Comparison of ENCODE assay signal across 17 cellular contexts in the genomic region with DNA sequence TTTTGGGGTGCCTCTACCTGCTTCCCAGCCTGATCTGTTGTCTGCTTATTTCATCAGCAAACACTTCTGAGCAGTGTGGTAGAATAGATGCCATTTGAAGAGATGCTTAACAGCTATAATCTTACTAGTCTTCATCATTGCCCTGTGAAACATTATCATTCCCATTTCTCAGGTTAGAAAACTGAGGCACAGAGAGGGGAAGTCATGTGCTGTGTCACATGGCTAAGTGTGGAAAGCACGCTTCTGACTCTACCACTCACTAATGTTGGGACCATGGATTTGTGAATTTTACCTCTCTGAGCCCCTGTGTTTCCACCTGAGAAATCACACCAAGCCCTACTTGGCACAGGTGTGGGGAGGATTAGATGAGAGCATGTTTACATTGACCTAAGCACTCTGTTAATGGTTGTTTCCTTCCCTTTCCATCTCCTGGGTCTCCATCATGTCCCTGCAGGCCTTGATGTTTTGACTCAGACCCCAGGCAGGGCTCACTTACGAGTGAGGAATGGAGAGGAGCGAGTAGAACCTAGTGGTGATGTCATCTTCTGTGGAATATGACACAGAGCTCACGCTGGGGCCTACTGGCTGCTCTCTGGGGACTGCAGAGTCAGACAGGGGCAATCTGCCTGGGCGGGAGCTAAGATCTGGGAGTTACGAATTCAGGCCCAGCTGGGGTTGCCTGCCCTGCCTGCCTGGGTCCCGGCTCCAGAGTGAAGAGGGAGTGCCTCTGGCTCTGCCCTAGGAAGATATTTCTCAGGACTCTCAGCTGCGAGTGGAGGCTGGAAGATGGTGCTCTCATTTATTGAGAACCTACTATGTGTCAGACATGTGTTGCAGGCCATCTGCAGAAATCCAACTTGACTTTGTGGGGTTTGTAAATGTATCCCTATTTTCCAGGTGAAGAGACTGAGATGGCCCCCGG.
DNase-seq lines count a peak whose midpoint lies in the region; ATAC-seq and TF ChIP-seq lines count a peak whose summit lies in the region.
"Had no signal": no experiment of that assay in that cellular context is flagged by ENCODE, and none has a peak within 500 bp of the region (broad histone marks: within the 10 kb centered on the region; RNA-seq: fewer than 3 reads in every experiment).

No MANE protein-coding gene starts in this region.

- H3K9me3 ChIP-seq in BLaER1 = no peaks in the 10 kb centered on the region
- H3K9me3 ChIP-seq in HEK293 (ENCODE audit: control insufficient read depth, insufficient read depth, low read depth, low read length) = no peaks in the 10 kb centered on the region
- H3K9me3 ChIP-seq in gastroesophageal sphincter = no peaks in the 10 kb centered on the region
- H3K9me3 ChIP-seq: thyroid gland had no signal

- H3K4me1 ChIP-seq in BLaER1 (peaks cover 38% of the 10 kb centered on the region), HEK293 (ENCODE audit: control insufficient read depth, insufficient read depth, low read length) (no peaks in the 10 kb centered on the region; the same call in 1 of the 2 replicates), gastroesophageal sphincter (no peaks in the 10 kb centered on the region)
- H3K4me1 ChIP-seq: thyroid gland had no signal

- H3K4me3 ChIP-seq in BLaER1 (no peak overlapping the region), HEK293 (ENCODE audit: low read depth, low read length) (no peak overlapping the region), gastroesophageal sphincter (no peak overlapping the region)
- H3K4me3 ChIP-seq: hepatocyte, thyroid gland had no signal

- H3K9ac ChIP-seq in BLaER1 = no peak overlapping the region

- CTCF ChIA-PET in HEK293 (lab: Yijun Ruan, JAX) = interaction anchor here (1.0 kb wide), 1 partner anchor 62 kb away, joined by 3 read pairs; no protein-coding TSS in a partner anchor

- POLR2A ChIA-PET in HEK293 (lab: Yijun Ruan, JAX) = interaction anchor here (1.0 to 1.1 kb wide), 2 partner anchors 11 to 28 kb away, joined by 3 read pairs; no protein-coding TSS in a partner anchor

- WGBS in gastroesophageal sphincter (ENCODE audit: low coverage in 1 of 2), 2 donors = 31 to 52% methylated on average over 3 to 4 of the region's 9 CpGs

- H3K4me2 ChIP-seq in BLaER1 = peak overlapping the region; percentile 10; the same call in 1 of the 2 replicates
- H3K4me2 ChIP-seq: hepatocyte had no signal

- H4K20me1 ChIP-seq in BLaER1 = no peaks in the 10 kb centered on the region

- H3K27ac ChIP-seq in BLaER1 (no peak overlapping the region), HEK293 (ENCODE audit: extremely low read depth, low read depth, low read length) (no peak overlapping the region), gastroesophageal sphincter (no peak overlapping the region)
- H3K27ac ChIP-seq: hepatocyte, thyroid gland had no signal

- H3K36me3 ChIP-seq in BLaER1 = no peaks in the 10 kb centered on the region
- no peaks in the 10 kb centered on the region for H3K36me3 ChIP-seq in HEK293 (ENCODE audit: control insufficient read depth in 2 of 2, insufficient read depth in 1 of 2, low read length in 2 of 2)
- no peaks in the 10 kb centered on the region for H3K36me3 ChIP-seq in gastroesophageal sphincter
- H3K36me3 ChIP-seq: thyroid gland had no signal

- TF ChIP-seq EP300 in gastroesophageal sphincter (IDR thresholded peaks at IDR 0.05) = no peak

- DNase-seq in RKO (ENCODE audit: low spot score) (peak; percentile 65), hepatic stellate cell (ENCODE audit: low spot score) (peak; percentile 41)
- DNase-seq: activated CD4-positive, alpha-beta T cell treated with anti-CD3 and anti-CD28 coated beads, Interleukin-2, amount 50 U/mL, for 1 hour; activated T-cell treated with anti-CD3 and anti-CD28 coated beads, Interleukin-2, amount 50 U/mL, for 72 hours; CD4-positive, alpha-beta memory T cell; left ventricle myocardium superior; naive thymus-derived CD4-positive, alpha-beta T cell; NCI-H748 treated with DMSO at 0.1 percent for 48 hours; Right ventricle myocardium superior; stimulated activated CD4-positive, alpha-beta T cell treated with anti-CD3 and anti-CD28 coated beads, Interleukin-1b, Interleukin-23, amount 100 ng/mL, for 48 hours; thyroid gland had no signal

- ATAC-seq in GM18519 (IDR thresholded peaks at IDR 0.05; ENCODE audit: low FRiP score, unreplicated experiment) (no peak), gastroesophageal sphincter (no peak), GM19395 (IDR thresholded peaks at IDR 0.05; ENCODE audit: unreplicated experiment) (no peak)
- ATAC-seq: left ventricle myocardium superior; naive thymus-derived CD4-positive, alpha-beta T cell had no signal

- no peak for TF ChIP-seq CTCF in HEK293 (tag by site-specific recombination; IDR thresholded peaks at IDR 0.05)
- no peak for TF ChIP-seq CTCF in gastroesophageal sphincter (IDR thresholded peaks at IDR 0.05)

- no peaks in the 10 kb centered on the region for H3K27me3 ChIP-seq in BLaER1
- peaks cover 92% of the 10 kb centered on the region for H3K27me3 ChIP-seq in gastroesophageal sphincter
- H3K27me3 ChIP-seq: thyroid gland had no signal

- TF ChIP-seq POLR2A in gastroesophageal sphincter (IDR thresholded peaks at IDR 0.05) = no peak

TF ChIP-seq in HEK293, 187 proteins besides CTCF, POLR2A, EP300 and RAD21 (continues in another document):
- TF ChIP-seq ZNF830 (tag by site-specific recombination; IDR thresholded peaks at IDR 0.05; ENCODE audit: low read depth) (no peak), ZNF2 (tag by site-specific recombination; IDR thresholded peaks at IDR 0.05) (no peak), ZNF138 (tag by site-specific recombination; IDR thresholded peaks at IDR 0.05; ENCODE audit: borderline replicate concordance) (no peak), ZNF777 (tag by site-specific recombination; IDR thresholded peaks at IDR 0.05; ENCODE audit: borderline replicate concordance) (no peak), ZNF558 (tag by site-specific recombination; IDR thresholded peaks at IDR 0.05) (no peak; the same call in 1 of the 2 replicates), ZNF561 (tag by site-specific recombination; IDR thresholded peaks at IDR 0.05; ENCODE audit: borderline replicate concordance) (0 out of 2 replicates have a peak, but pooled peaks have one; percentile 31), WT1 (tag by site-specific recombination; IDR thresholded peaks at IDR 0.05) (peak; percentile 75), ZNF76 (tag by site-specific recombination; IDR thresholded peaks at IDR 0.05; ENCODE audit: borderline replicate concordance, low read depth) (no peak), FEZF1 (tag by site-specific recombination; IDR thresholded peaks at IDR 0.05) (no peak), ZNF549 (tag by site-specific recombination; IDR thresholded peaks at IDR 0.05) (no peak)
- TF ChIP-seq, protein P1, sequence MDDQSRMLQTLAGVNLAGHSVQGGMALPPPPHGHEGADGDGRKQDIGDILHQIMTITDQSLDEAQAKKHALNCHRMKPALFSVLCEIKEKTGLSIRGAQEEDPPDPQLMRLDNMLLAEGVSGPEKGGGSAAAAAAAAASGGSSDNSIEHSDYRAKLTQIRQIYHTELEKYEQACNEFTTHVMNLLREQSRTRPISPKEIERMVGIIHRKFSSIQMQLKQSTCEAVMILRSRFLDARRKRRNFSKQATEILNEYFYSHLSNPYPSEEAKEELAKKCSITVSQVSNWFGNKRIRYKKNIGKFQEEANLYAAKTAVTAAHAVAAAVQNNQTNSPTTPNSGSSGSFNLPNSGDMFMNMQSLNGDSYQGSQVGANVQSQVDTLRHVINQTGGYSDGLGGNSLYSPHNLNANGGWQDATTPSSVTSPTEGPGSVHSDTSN (CRISPR knock-in tag; IDR thresholded peaks at IDR 0.05) = no peak
- TF ChIP-seq, protein P2, sequence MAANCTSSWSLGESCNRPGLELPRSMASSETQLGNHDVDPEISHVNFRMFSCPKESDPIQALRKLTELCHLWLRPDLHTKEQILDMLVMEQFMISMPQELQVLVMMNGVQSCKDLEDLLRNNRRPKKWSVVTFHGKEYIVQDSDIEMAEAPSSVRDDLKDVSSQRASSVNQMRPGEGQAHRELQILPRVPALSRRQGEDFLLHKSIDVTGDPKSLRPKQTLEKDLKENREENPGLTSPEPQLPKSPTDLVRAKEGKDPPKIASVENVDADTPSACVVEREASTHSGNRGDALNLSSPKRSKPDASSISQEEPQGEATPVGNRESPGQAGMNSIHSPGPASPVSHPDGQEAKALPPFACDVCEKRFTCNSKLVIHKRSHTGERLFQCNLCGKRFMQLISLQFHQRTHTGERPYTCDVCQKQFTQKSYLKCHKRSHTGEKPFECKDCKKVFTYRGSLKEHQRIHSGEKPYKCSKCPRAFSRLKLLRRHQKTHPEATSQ (tag by site-specific recombination; IDR thresholded peaks at IDR 0.05) = no peak
